In the genomic region with DNA sequence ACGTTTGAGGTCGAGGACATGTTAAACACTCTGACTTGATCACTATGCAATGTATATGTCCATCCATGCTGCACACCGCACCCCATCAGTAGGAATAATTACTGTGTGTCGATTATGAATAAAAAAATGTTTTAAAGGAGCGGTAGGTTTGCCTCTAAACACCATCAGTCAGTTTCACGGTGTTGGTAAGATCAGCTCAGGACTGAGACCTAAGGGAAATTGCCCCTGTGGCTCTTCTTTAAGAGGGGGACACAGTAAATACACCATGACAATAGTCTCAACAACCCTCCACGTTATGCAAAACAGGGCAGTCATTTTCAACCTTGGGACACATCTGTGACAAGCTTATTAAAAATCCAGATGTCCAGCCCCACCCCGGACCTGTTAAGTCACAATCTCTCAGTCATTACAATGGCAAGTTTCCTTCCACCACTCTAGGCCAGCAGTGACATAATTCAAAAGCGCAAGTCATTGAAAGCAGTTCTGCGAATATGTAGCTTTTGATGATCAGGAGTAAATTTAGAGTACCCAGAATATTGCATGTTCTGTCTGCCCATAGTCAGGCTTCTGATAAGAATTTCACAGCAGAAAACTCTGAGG, we compare ENCODE assay signal across 8 cellular contexts. TPM values are rescaled to one million over a fixed set of nuclear protein-coding genes. Genes with fewer than 3 reads are reported as not detected.
DNase-seq lines count a peak whose midpoint lies in the region; ATAC-seq, FAIRE-seq and TF ChIP-seq lines count a peak whose summit lies in the region.

No MANE protein-coding gene starts in this region.

- H2AFZ ChIP-seq in HCT116 (ENCODE audit: low read depth, low read length, poor library complexity, severe bottlenecking) = no peak overlapping the region

- H3K4me3 ChIP-seq in HCT116 (replicated peaks in 1 of 2; ENCODE audit: low read depth in 1 of 2, low read length in 2 of 2) = peak overlapping the region; percentile 66 to 73
- H3K4me3 ChIP-seq in kidney (ENCODE audit: low read length in 2 of 2) = peak overlapping the region; percentile 75 to 87
- H3K4me3 ChIP-seq in testis = peak overlapping the region; percentile 70 to 89
- H3K4me3 ChIP-seq in body of pancreas = peak overlapping the region in 1 of 2 donors; percentile 66

- H4K20me1 ChIP-seq in HCT116 (ENCODE audit: insufficient read depth) = no peaks in the 10 kb centered on the region

- H3K9me3 Mint-ChIP-seq in activated naive CD8-positive, alpha-beta T cell treated with anti-CD3 and anti-CD28 coated beads, Interleukin-2, amount 50 U/mL, for 24 hours = no peaks in the 10 kb centered on the region

- H3K4me1 Mint-ChIP-seq in activated naive CD8-positive, alpha-beta T cell treated with anti-CD3 and anti-CD28 coated beads, Interleukin-2, amount 50 U/mL, for 24 hours = peaks cover 21% of the 10 kb centered on the region

- RAD21 ChIA-PET in HCT116 (lab: Charles Lee; ENCODE audit: low non-redundant PET in 1 of 2, low total read pairs in 2 of 2, uncharacterized antibody in 2 of 2, unreplicated experiment in 2 of 2) = interaction anchor here in 1 of 2 experiments (1.8 kb wide), 1 partner anchor 107 kb away, joined by 3 read pairs; no protein-coding TSS in a partner anchor

- no peak for FAIRE-seq in kidney (lab: Jason Lieb, UNC)

- POLR2A ChIA-PET in HCT116 (lab: Charles Lee) = interaction anchor here (0.6 kb wide), 1 partner anchor 19 kb away, joined by 3 read pairs; no protein-coding TSS in a partner anchor

- H3K36me3 Mint-ChIP-seq in activated naive CD8-positive, alpha-beta T cell treated with anti-CD3 and anti-CD28 coated beads, Interleukin-2, amount 50 U/mL, for 24 hours (ENCODE audit: low read depth) = peaks cover 22% of the 10 kb centered on the region

- peak overlapping the region; percentile 84 for H3K4me3 Mint-ChIP-seq in activated naive CD8-positive, alpha-beta T cell treated with anti-CD3 and anti-CD28 coated beads, Interleukin-2, amount 50 U/mL, for 24 hours

- H3K4me1 ChIP-seq in HCT116 (ENCODE audit: control insufficient read depth in 1 of 2, insufficient read depth in 2 of 2, low read length in 2 of 2) = peaks cover 10 to 14% of the 10 kb centered on the region in 2 experiments; a peak in 3 of 4 replicates
- H3K4me1 ChIP-seq in kidney (ENCODE audit: control insufficient read depth in 1 of 2, insufficient read depth in 1 of 2, low read depth in 1 of 2, low read length in 2 of 2) = peaks cover 5 to 9% of the 10 kb centered on the region in 2 donors
- H3K4me1 ChIP-seq in testis = peaks cover 13% of the 10 kb centered on the region
- peaks cover 26% of the 10 kb centered on the region for H3K4me1 ChIP-seq in body of pancreas

- TSS peak; percentile 51 for BruUV-seq in HCT116 (replicated peaks; lab: Mats Ljungman, UMichigan)

- peak overlapping the region; percentile 86 for H3K4me2 ChIP-seq in HCT116 (ENCODE audit: low read length)

- ATAC-seq in HCT116 (no peak), GM18505 (IDR thresholded peaks at IDR 0.05; ENCODE audit: unreplicated experiment) (no peak), HG02642 (IDR thresholded peaks at IDR 0.05; ENCODE audit: poor library complexity, unreplicated experiment) (no peak), body of pancreas (no peak)
- no peak for ATAC-seq in activated naive CD8-positive, alpha-beta T cell treated with anti-CD3 and anti-CD28 coated beads, Interleukin-2, amount 50 U/mL, for 24 hours

- TF ChIP-seq POLR2A in HCT116 (IDR thresholded peaks at IDR 0.05; ENCODE audit: borderline replicate concordance, extremely low read depth, insufficient read depth, insufficient read length) = no peak
- TF ChIP-seq POLR2A in testis (IDR thresholded peaks at IDR 0.05) = no peak
- no peak for TF ChIP-seq POLR2A in GM18505 (IDR thresholded peaks at IDR 0.05; ENCODE audit: borderline replicate concordance, extremely low read depth, insufficient read depth, insufficient read length)
- TF ChIP-seq POLR2A in body of pancreas (IDR thresholded peaks at IDR 0.05) = no peak

- intact Hi-C loops in HCT116 (cut with micrococcal nuclease) = loop anchor here (5.0 to 10.0 kb wide), 3 partner anchors 40 to 698 kb away; partner anchors contain the start of gene C16orf46
- intact Hi-C loops in kidney (cut with DNase I) = loop anchor here (10.0 kb wide), 1 partner anchor 708 kb away; no protein-coding TSS in a partner anchor
- intact Hi-C loops in testis (cut with DNase I; ENCODE audit: low total_unique reads) = no loop called here
- intact Hi-C loops in body of pancreas (cut with DNase I) = no loop called here

- no peaks in the 10 kb centered on the region for H3K9me3 ChIP-seq in HCT116 (ENCODE audit: control insufficient read depth in 1 of 2, insufficient read depth in 1 of 2, low read depth in 1 of 2, low read length in 2 of 2)
- no peaks in the 10 kb centered on the region for H3K9me3 ChIP-seq in kidney (ENCODE audit: control insufficient read depth in 1 of 2, low read length in 2 of 2)
- H3K9me3 ChIP-seq in testis = no peaks in the 10 kb centered on the region
- no peaks in the 10 kb centered on the region for H3K9me3 ChIP-seq in body of pancreas

- CTCF ChIA-PET in HCT116 (lab: Charles Lee) = interaction anchor here (1.1 to 2.9 kb wide), 11 partner anchors 9 to 162 kb away, joined by 3 to 29 read pairs (median 11); partner anchors contain the start of genes C16orf46, CENPN and CMC2

- TF ChIP-seq RAD21 in HCT116 (IDR thresholded peaks at IDR 0.05; ENCODE audit: low read depth) = no peak

- peak overlapping the region; percentile 63 for H3K9ac ChIP-seq in HCT116 (ENCODE audit: low read length)
- peak overlapping the region; percentile 8 to 65 for H3K9ac ChIP-seq in kidney (ENCODE audit: low read length in 2 of 2)

- H3K27ac Mint-ChIP-seq in activated naive CD8-positive, alpha-beta T cell treated with anti-CD3 and anti-CD28 coated beads, Interleukin-2, amount 50 U/mL, for 24 hours = no peak overlapping the region

- H3K27me3 Mint-ChIP-seq in activated naive CD8-positive, alpha-beta T cell treated with anti-CD3 and anti-CD28 coated beads, Interleukin-2, amount 50 U/mL, for 24 hours = no peaks in the 10 kb centered on the region

- DNase-seq in HCT116 (ENCODE audit: low read depth, low spot score) = no peak
- no peak for DNase-seq in activated naive CD8-positive, alpha-beta T cell treated with anti-CD3 and anti-CD28 coated beads, Interleukin-2, amount 50 U/mL, for 24 hours
- no peak for DNase-seq in kidney
- DNase-seq in testis = no peak
- no peak for DNase-seq in body of pancreas

- WGBS in testis, 2 donors = 25 to 26% methylated on average over 10 of the region's 10 CpGs
- 17 to 19% methylated on average over 10 of the region's 10 CpGs for WGBS in body of pancreas, 2 donors

- TF ChIP-seq CTCF in 22Rv1 (IDR thresholded peaks at IDR 0.05) (no peak), HCT116 (IDR thresholded peaks at IDR 0.05 in 2 of 3, conservative IDR thresholded peaks at IDR 0.05 in 1 of 3; ENCODE audit: borderline replicate concordance in 1 of 3, insufficient read depth in 1 of 3, low read depth in 2 of 3, low read length in 2 of 3) (no peak), kidney (IDR thresholded peaks at IDR 0.05; ENCODE audit: borderline replicate concordance, extremely low read depth, insufficient read depth) (no peak), testis (IDR thresholded peaks at IDR 0.05) (no peak), body of pancreas (IDR thresholded peaks at IDR 0.05) (no peak)

- no peaks in the 10 kb centered on the region for H3K9me2 ChIP-seq in HCT116 (ENCODE audit: insufficient read depth)

- H3K27me3 ChIP-seq in HCT116 (ENCODE audit: insufficient read depth, low read length) (no peaks in the 10 kb centered on the region), testis (no peaks in the 10 kb centered on the region), body of pancreas (no peaks in the 10 kb centered on the region)

- H3K36me3 ChIP-seq in HCT116 (ENCODE audit: control insufficient read depth in 1 of 2, insufficient read depth in 2 of 2, low read length in 2 of 2) = peaks cover 9 to 15% of the 10 kb centered on the region in 2 experiments; a peak in 3 of 4 replicates
- H3K36me3 ChIP-seq in kidney (ENCODE audit: control insufficient read depth in 1 of 2, insufficient read depth in 2 of 2, low read length in 2 of 2) = peaks cover 2 to 6% of the 10 kb centered on the region in 2 donors
- no peaks in the 10 kb centered on the region for H3K36me3 ChIP-seq in testis (ENCODE audit: low read depth, missing control alignments)
- H3K36me3 ChIP-seq in body of pancreas (replicated peaks in 1 of 2; ENCODE audit: insufficient read depth in 1 of 2, low read depth in 2 of 2) = peaks cover 0 to 5% of the 10 kb centered on the region in 2 donors

- peaks cover 46% of the 10 kb centered on the region for H3K79me2 ChIP-seq in HCT116 (ENCODE audit: insufficient read depth, low read length)

- H3K27ac ChIP-seq in 22Rv1 (peak overlapping the region; percentile 71; the same call in 1 of the 2 replicates), HCT116 (ENCODE audit: low read depth, low read length) (peak overlapping the region; percentile 79; the same call in 1 of the 2 replicates), kidney (ENCODE audit: low read depth in 2 of 2, low read length in 2 of 2) (no peak overlapping the region), testis (peak overlapping the region in 1 of 2 donors; percentile 76), body of pancreas (peak overlapping the region in 1 of 4 donors; percentile 77)

RNA-seq across cellular contexts. Expression of gene ATMIN, which starts 1.2 kb away (rescaled TPM):
- total RNA-seq in HCT116 (2021; ENCODE audit: unreplicated experiment) (46.7 TPM), kidney (31.3 TPM), testis (10 to 100 TPM; 53.6 to 65.2 TPM), body of pancreas (10 to 100 TPM; 15.6 to 15.8 TPM)
- 18.0 and 23.2 TPM in 2 replicates for polyA plus RNA-seq in HCT116 (2012)
- polyA plus RNA-seq in kidney (ENCODE audit: insufficient read depth, low read depth, low replicate concordance) (18.0 TPM), testis (ENCODE audit: insufficient read depth, low read depth, low replicate concordance) (97.3 TPM)

RNA-seq across cellular contexts. Expression of gene CENPN, which starts 29.8 kb away (rescaled TPM):
- total RNA-seq in HCT116 (2021; ENCODE audit: unreplicated experiment) = 76.7 TPM
- polyA plus RNA-seq in HCT116 (2012) = 43.1 and 72.3 TPM in 2 replicates
- total RNA-seq in kidney = 4.1 TPM
- 2.0 TPM for polyA plus RNA-seq in kidney (ENCODE audit: insufficient read depth, low read depth, low replicate concordance)
- 10 to 100 TPM; 11.5 to 39.1 TPM for total RNA-seq in testis
- 19.3 TPM for polyA plus RNA-seq in testis (ENCODE audit: insufficient read depth, low read depth, low replicate concordance)
- total RNA-seq in body of pancreas = 1 to 10 TPM; 1.3 to 4.3 TPM

RNA-seq across cellular contexts. Expression of gene CMC2, which starts 30.2 kb away (rescaled TPM):
- total RNA-seq in HCT116 (2021; ENCODE audit: unreplicated experiment) (119 TPM), kidney (33.4 TPM), testis (10 to 100 TPM; 63.7 to 84.1 TPM), body of pancreas (10 to 100 TPM; 15.5 to 23.6 TPM)
- 168 and 188 TPM in 2 replicates for polyA plus RNA-seq in HCT116 (2012)
- polyA plus RNA-seq in kidney (ENCODE audit: insufficient read depth, low read depth, low replicate concordance) (146 TPM), testis (ENCODE audit: insufficient read depth, low read depth, low replicate concordance) (184 TPM)

RNA-seq across cellular contexts. Expression of gene C16orf46, which starts 40.2 kb away (rescaled TPM):
- total RNA-seq in HCT116 (2021; ENCODE audit: unreplicated experiment) = 1.7 TPM
- polyA plus RNA-seq in HCT116 (2012) = 0.40 and 0.61 TPM in 2 replicates
- total RNA-seq in kidney = 1.7 TPM
- polyA plus RNA-seq in kidney (ENCODE audit: insufficient read depth, low read depth, low replicate concordance) = 0.47 TPM
- total RNA-seq in testis = 10 to 100 TPM; 10.2 to 15.2 TPM
- 7.7 TPM for polyA plus RNA-seq in testis (ENCODE audit: insufficient read depth, low read depth, low replicate concordance)
- total RNA-seq in body of pancreas = under 1 TPM; 0.33 to 0.52 TPM

RNA-seq across cellular contexts. Expression of gene GCSH, which starts 59.3 kb away (rescaled TPM):
- total RNA-seq in HCT116 (2021; ENCODE audit: unreplicated experiment) (117 TPM), kidney (37.9 TPM), testis (10 to 100 TPM; 10.3 to 18.4 TPM), body of pancreas (10 to 100 TPM in 1 of 2 donors, 1 to 10 TPM in 1; 7.3 to 17.8 TPM)
- polyA plus RNA-seq in HCT116 (2012) = 24.1 and 29.7 TPM in 2 replicates
- polyA plus RNA-seq in kidney (ENCODE audit: insufficient read depth, low read depth, low replicate concordance) (129 TPM), testis (ENCODE audit: insufficient read depth, low read depth, low replicate concordance) (19.4 TPM)

Comparison
In these comparisons a context has a peak if more than half of its experiments do, and no peak if none do; other contexts are left out.
1. H3K27ac ChIP-seq: peak in 22Rv1 (single experiment) and HCT116 (single experiment); none in kidney (0 of 2).
2. intact Hi-C loops: an anchor here in HCT116 (5.0 to 10.0 kb wide) and kidney (10.0 kb wide); none called in testis and body of pancreas.